9 cellular contexts compared by ENCODE assay signal in genomic region chr5:172852490-172853354, GRCh38. TPM values are rescaled to one million over a fixed set of nuclear protein-coding genes. Genes with fewer than 3 reads are reported as not detected.
DNase-seq lines count a peak whose midpoint lies in the region; ATAC-seq and TF ChIP-seq lines count a peak whose summit lies in the region.
"Had no signal": no experiment of that assay in that cellular context is flagged by ENCODE, and none has a peak within 500 bp of the region (broad histone marks: within the 10 kb centered on the region; RNA-seq: fewer than 3 reads in every experiment).

No MANE protein-coding gene starts in this region.

- no peak for DNase-seq in H9
- DNase-seq in hepatocyte (ENCODE audit: low spot score), result peak; percentile 71
- no peak for DNase-seq in NCI-H69 (lab: John Stamatoyannopoulos, UW)
- DNase-seq: MM.1S had no signal

- no peak overlapping the region for H2BK120ac ChIP-seq in H9 (ENCODE audit: low read depth, low read length, poor library complexity, severe bottlenecking)

- no peaks in the 10 kb centered on the region for H3K9me2 ChIP-seq in hepatocyte (replicated peaks; ENCODE audit: insufficient read depth)

- H3K18ac ChIP-seq in H9 (ENCODE audit: insufficient read length, low read depth, low read length), result no peak overlapping the region

- no peak overlapping the region for H2BK5ac ChIP-seq in H9 (ENCODE audit: insufficient read length, low read length)

- no peaks in the 10 kb centered on the region for H3K27me3 ChIP-seq in H9 (ENCODE audit: insufficient read depth, low read length)
- no peaks in the 10 kb centered on the region for H3K27me3 ChIP-seq in hepatocyte

- H3K9ac ChIP-seq in H9 (ENCODE audit: extremely low read depth, insufficient read length, low read length), result no peak overlapping the region

- peak overlapping the region; percentile 89 for H4K8ac ChIP-seq in H9 (replicated peaks; ENCODE audit: insufficient read length, low read depth, low read length)

- peaks cover 9% of the 10 kb centered on the region; the same call in 1 of the 2 replicates for H3K79me2 ChIP-seq in H9 (ENCODE audit: insufficient read depth, low read length)
- H3K79me2 ChIP-seq in hepatocyte, result peaks cover 95% of the 10 kb centered on the region

- no peaks in the 10 kb centered on the region for H3K36me3 ChIP-seq in hepatocyte (replicated peaks; ENCODE audit: insufficient read depth, low read depth)

- H3K4me3 Mint-ChIP-seq in H9, result no peak overlapping the region
- no peak overlapping the region for H3K4me3 Mint-ChIP-seq in activated T-helper 17 cell treated with anti-CD3 and anti-CD28 coated beads, Interleukin-2, amount 50 U/mL, for 72 hours
- H3K4me3 Mint-ChIP-seq in stimulated activated memory B cell treated with anti-CD40 and anti-IgM and Interleukin-4, amounts not matched to agents 10 μg/mL and 1 μg/mL and 100 μg/mL, for 72 hours, result no peak overlapping the region

- H3K4me3 ChIP-seq in hepatocyte, result no peak overlapping the region
- H3K4me3 ChIP-seq: skin epidermis had no signal

- H4K20me1 ChIP-seq in H9 (ENCODE audit: control insufficient read depth, insufficient read depth, insufficient read length) (no peaks in the 10 kb centered on the region), hepatocyte (ENCODE audit: insufficient read depth, poor library complexity, severe bottlenecking) (no peaks in the 10 kb centered on the region)

- no peaks in the 10 kb centered on the region for H3K9me3 ChIP-seq in H9 (ENCODE audit: control insufficient read depth, low read depth, low read length)
- no peaks in the 10 kb centered on the region for H3K9me3 ChIP-seq in hepatocyte (ENCODE audit: low read depth)

- no peaks in the 10 kb centered on the region for H3K9me3 Mint-ChIP-seq in H9
- no peaks in the 10 kb centered on the region for H3K9me3 Mint-ChIP-seq in activated T-helper 17 cell treated with anti-CD3 and anti-CD28 coated beads, Interleukin-2, amount 50 U/mL, for 72 hours
- no peaks in the 10 kb centered on the region for H3K9me3 Mint-ChIP-seq in stimulated activated memory B cell treated with anti-CD40 and anti-IgM and Interleukin-4, amounts not matched to agents 10 μg/mL and 1 μg/mL and 100 μg/mL, for 72 hours

- no CpG with 5 or more reads among the region's 18 CpGs for WGBS in H9 (ENCODE audit: extremely low coverage, insufficient read length, low lambda C conversion rate)
- 88% methylated on average over 18 of the region's 18 CpGs for WGBS in hepatocyte (ENCODE audit: low lambda C conversion rate, missing lambda C conversion rate)

- peaks cover 2 to 9% (median 8%) of the 10 kb centered on the region in 3 experiments; a peak in 6 of 7 replicates for H3K36me3 Mint-ChIP-seq in H9 (ENCODE audit: insufficient read depth in 1 of 3, low read depth in 3 of 3)
- H3K36me3 Mint-ChIP-seq in activated T-helper 17 cell treated with anti-CD3 and anti-CD28 coated beads, Interleukin-2, amount 50 U/mL, for 72 hours (ENCODE audit: low read depth), result no peaks in the 10 kb centered on the region
- peaks cover 16% of the 10 kb centered on the region for H3K36me3 Mint-ChIP-seq in stimulated activated memory B cell treated with anti-CD40 and anti-IgM and Interleukin-4, amounts not matched to agents 10 μg/mL and 1 μg/mL and 100 μg/mL, for 72 hours

- no peak overlapping the region for H3T11ph ChIP-seq in H9 (ENCODE audit: low read length)

- H3K4me1 Mint-ChIP-seq in H9, result peaks cover 29 to 33% of the 10 kb centered on the region in 2 experiments
- H3K4me1 Mint-ChIP-seq in activated T-helper 17 cell treated with anti-CD3 and anti-CD28 coated beads, Interleukin-2, amount 50 U/mL, for 72 hours, result peaks cover 23% of the 10 kb centered on the region
- H3K4me1 Mint-ChIP-seq in stimulated activated memory B cell treated with anti-CD40 and anti-IgM and Interleukin-4, amounts not matched to agents 10 μg/mL and 1 μg/mL and 100 μg/mL, for 72 hours, result peaks cover 73% of the 10 kb centered on the region

- ATAC-seq in activated T-helper 17 cell treated with anti-CD3 and anti-CD28 coated beads, Interleukin-2, amount 50 U/mL, for 72 hours (replicated peaks), result peak; percentile 43
- ATAC-seq in stimulated activated memory B cell treated with anti-CD40 and anti-IgM and Interleukin-4, amounts not matched to agents 10 μg/mL and 1 μg/mL and 100 μg/mL, for 72 hours, result no peak
- no peak for ATAC-seq in GM21528 (IDR thresholded peaks at IDR 0.05; ENCODE audit: low FRiP score, unreplicated experiment)
- no peak for ATAC-seq in HG03354 (IDR thresholded peaks at IDR 0.05; ENCODE audit: poor library complexity, severe bottlenecking, unreplicated experiment)

- H3K56ac ChIP-seq in H9 (ENCODE audit: insufficient read length, low read depth, low read length), result no peak overlapping the region

- no peak overlapping the region for H3K23ac ChIP-seq in H9 (ENCODE audit: insufficient read length, low read depth, low read length)

- H4K91ac ChIP-seq in H9 (ENCODE audit: insufficient read length, low read depth, low read length), result no peak overlapping the region

- H3K79me1 ChIP-seq in H9 (ENCODE audit: insufficient read depth, low read depth, low read length, poor library complexity, severe bottlenecking), result peaks cover 6% of the 10 kb centered on the region

- no peaks in the 10 kb centered on the region for H3K23me2 ChIP-seq in H9 (ENCODE audit: insufficient read length, low read depth, low read length, poor library complexity, severe bottlenecking)

- H2AFZ ChIP-seq in H9 (ENCODE audit: low read length) (no peak overlapping the region), hepatocyte (no peak overlapping the region)

- no peak overlapping the region for H4K5ac ChIP-seq in H9 (ENCODE audit: insufficient read length, low read depth, low read length)

- no peak overlapping the region for H2AK5ac ChIP-seq in H9 (ENCODE audit: insufficient read length, low read length)

- no peak overlapping the region for H2BK12ac ChIP-seq in H9 (ENCODE audit: insufficient read length, low read depth, low read length)

- H3K14ac ChIP-seq in H9 (ENCODE audit: insufficient read depth, low read length), result no peak overlapping the region

- no peak overlapping the region for H3K4me2 ChIP-seq in H9 (ENCODE audit: insufficient read depth, insufficient read length, low read length)
- H3K4me2 ChIP-seq in hepatocyte, result no peak overlapping the region

- H3K4me1 ChIP-seq in H9 (ENCODE audit: insufficient read depth, low read length), result no peaks in the 10 kb centered on the region; the same call in 1 of the 2 replicates
- H3K4me1 ChIP-seq in hepatocyte (ENCODE audit: insufficient read depth), result peaks cover 21% of the 10 kb centered on the region

- H3K27me3 Mint-ChIP-seq in H9 (ENCODE audit: low read depth), result no peaks in the 10 kb centered on the region
- no peaks in the 10 kb centered on the region for H3K27me3 Mint-ChIP-seq in activated T-helper 17 cell treated with anti-CD3 and anti-CD28 coated beads, Interleukin-2, amount 50 U/mL, for 72 hours
- H3K27me3 Mint-ChIP-seq in stimulated activated memory B cell treated with anti-CD40 and anti-IgM and Interleukin-4, amounts not matched to agents 10 μg/mL and 1 μg/mL and 100 μg/mL, for 72 hours, result no peaks in the 10 kb centered on the region

- TF ChIP-seq CTCF in H9 (conservative IDR thresholded peaks at IDR 0.05) (no peak), hepatocyte (IDR thresholded peaks at IDR 0.05; ENCODE audit: poor library complexity) (no peak)

- H3K27ac ChIP-seq in H9 (ENCODE audit: insufficient read length, low read depth, low read length) (no peak overlapping the region), hepatocyte (peak overlapping the region; percentile 73)

- no peak overlapping the region for H2BK15ac ChIP-seq in H9 (ENCODE audit: low read depth, low read length)

- H2BK20ac ChIP-seq in H9 (ENCODE audit: low read depth, low read length, poor library complexity, severe bottlenecking), result no peak overlapping the region

- H3K27ac Mint-ChIP-seq in H9, result peak overlapping the region in 2 of 3 experiments; percentile 23 to 86; a peak in 3 of 7 replicates
- H3K27ac Mint-ChIP-seq in activated T-helper 17 cell treated with anti-CD3 and anti-CD28 coated beads, Interleukin-2, amount 50 U/mL, for 72 hours, result peak overlapping the region; percentile 50
- H3K27ac Mint-ChIP-seq in stimulated activated memory B cell treated with anti-CD40 and anti-IgM and Interleukin-4, amounts not matched to agents 10 μg/mL and 1 μg/mL and 100 μg/mL, for 72 hours, result peak overlapping the region; percentile 91

- H3K4ac ChIP-seq in H9 (ENCODE audit: low read depth, low read length), result no peak overlapping the region; the same call in 1 of the 2 replicates

RNA-seq across cellular contexts. Expression of gene ERGIC1, which starts 18.7 kb away (rescaled TPM):
- total RNA-seq in H9 (2021) (74.2 and 77.0 TPM in 2 replicates), hepatocyte (105 and 107 TPM in 2 replicates)
- 10 to 100 TPM; 34.0 to 35.7 TPM for total RNA-seq in activated T-helper 17 cell treated with anti-CD3 and anti-CD28 coated beads, Interleukin-2, amount 50 U/mL, for 72 hours
- polyA plus RNA-seq in hepatocyte, result 30.1 and 39.1 TPM in 2 replicates
